Comparison of ENCODE assay signal across 8 cellular contexts in the genomic region with DNA sequence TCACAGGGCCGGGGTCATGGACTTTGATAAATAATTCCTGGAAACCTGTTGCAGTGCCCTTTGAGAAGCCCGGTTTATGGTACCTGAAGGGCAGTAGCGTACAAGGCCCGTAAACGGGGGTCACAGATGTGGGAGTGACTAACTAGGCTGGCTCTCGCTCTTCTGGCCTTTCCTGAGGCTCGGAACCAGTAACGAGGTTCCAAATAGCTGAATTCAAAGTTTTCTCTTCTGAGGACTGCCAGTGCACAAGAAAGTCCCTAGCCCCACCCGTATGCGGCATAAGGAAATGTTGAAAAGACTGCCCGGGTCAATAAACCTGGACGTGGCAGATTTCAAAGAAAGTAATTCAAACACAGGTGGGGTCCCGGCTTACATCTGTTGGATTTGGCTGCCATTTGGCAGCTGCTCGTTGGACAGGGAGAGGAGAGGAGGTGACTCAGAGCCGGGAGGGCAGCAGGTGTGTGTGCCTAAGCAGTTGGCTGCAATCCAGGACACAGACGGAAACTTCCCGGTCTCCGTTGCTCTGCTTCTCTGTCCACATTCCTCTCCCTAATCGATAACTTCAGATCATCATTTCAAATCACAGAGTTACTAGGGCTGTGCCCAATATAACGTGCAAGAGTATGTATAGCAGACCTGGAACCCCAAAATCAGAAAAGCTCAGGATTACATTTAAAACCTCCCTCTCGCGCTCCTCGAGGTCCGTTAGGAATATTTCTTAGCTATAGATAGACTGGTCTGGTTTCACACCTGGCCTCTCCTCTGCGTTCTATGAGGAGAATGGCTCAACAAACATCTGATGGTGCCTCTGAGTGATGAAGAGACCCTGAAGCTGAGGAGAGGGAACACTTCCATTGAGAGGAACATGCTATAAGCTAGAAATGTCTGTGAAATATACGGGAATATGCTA. TPM values are rescaled to one million over a fixed set of nuclear protein-coding genes. Genes with fewer than 3 reads are reported as not detected.
A peak's percentile ranks its signal among the peaks of the same experiment; 100 is the strongest.
DNase-seq lines count a peak whose midpoint lies in the region; ATAC-seq and TF ChIP-seq lines count a peak whose summit lies in the region.

No MANE protein-coding gene starts in this region.

- TF ChIP-seq CTCF in BJ (IDR thresholded peaks at IDR 0.05; ENCODE audit: insufficient read depth, low read depth, low read length), result no peak
- TF ChIP-seq CTCF in HL-60 (IDR thresholded peaks at IDR 0.05; ENCODE audit: insufficient read depth, low read length), result no peak
- TF ChIP-seq CTCF in OCI-LY3 (IDR thresholded peaks at IDR 0.05; ENCODE audit: low read depth, low read length), result no peak
- TF ChIP-seq CTCF in ovary (IDR thresholded peaks at IDR 0.05), result no peak

- no peaks in the 10 kb centered on the region for H4K20me1 ChIP-seq in OCI-LY3 (ENCODE audit: insufficient read depth, low read length)

- H3K4me3 Mint-ChIP-seq in activated naive CD4-positive, alpha-beta T cell treated with anti-CD3 and anti-CD28 coated beads for 36 hours, result peak overlapping the region; percentile 88

- H3K27me3 Mint-ChIP-seq in activated naive CD4-positive, alpha-beta T cell treated with anti-CD3 and anti-CD28 coated beads for 36 hours (ENCODE audit: low read depth), result no peaks in the 10 kb centered on the region

- peaks cover 54% of the 10 kb centered on the region for H3K4me1 Mint-ChIP-seq in activated naive CD4-positive, alpha-beta T cell treated with anti-CD3 and anti-CD28 coated beads for 36 hours (ENCODE audit: low read depth)

- H3K9me3 ChIP-seq in OCI-LY3 (ENCODE audit: insufficient read depth, low read length) (no peaks in the 10 kb centered on the region), ovary (no peaks in the 10 kb centered on the region), aorta (ENCODE audit: control insufficient read depth, low read length) (no peaks in the 10 kb centered on the region)

- CTCF ChIA-PET in BJ (lab: Yijun Ruan, JAX), result interaction anchor here (1.1 to 1.5 kb wide), 2 partner anchors 10 to 202 kb away, joined by 3 to 8 read pairs; no protein-coding TSS in a partner anchor
- CTCF ChIA-PET in activated naive CD4-positive, alpha-beta T cell treated with anti-CD3 and anti-CD28 coated beads for 36 hours (lab: Charles Lee), result no interaction called here

- H3K79me2 ChIP-seq in OCI-LY3 (ENCODE audit: low read length), result peaks cover 14% of the 10 kb centered on the region; the same call in 1 of the 2 replicates

- no peak for TF ChIP-seq POLR2A in ovary (IDR thresholded peaks at IDR 0.05)

- H3K27ac Mint-ChIP-seq in activated naive CD4-positive, alpha-beta T cell treated with anti-CD3 and anti-CD28 coated beads for 36 hours, result peak overlapping the region; percentile 94

- H3K36me3 ChIP-seq in BJ (ENCODE audit: control insufficient read depth, insufficient read depth, low read length) (no peaks in the 10 kb centered on the region), OCI-LY3 (replicated peaks; ENCODE audit: low read depth, low read length) (no peaks in the 10 kb centered on the region), ovary (no peaks in the 10 kb centered on the region), aorta (ENCODE audit: control insufficient read depth in 1 of 2, insufficient read depth in 2 of 2, low read length in 1 of 2) (no peaks in the 10 kb centered on the region)

- peaks cover 11% of the 10 kb centered on the region for H3K36me3 Mint-ChIP-seq in activated naive CD4-positive, alpha-beta T cell treated with anti-CD3 and anti-CD28 coated beads for 36 hours (ENCODE audit: low read depth)

- peak overlapping the region; percentile 97 for H3K9ac ChIP-seq in OCI-LY3 (ENCODE audit: low read length)

- DNase-seq in BJ (ENCODE audit: low read depth) (no peak), HL-60 (ENCODE audit: low read depth in 1 of 2, low spot score in 1 of 2) (peak; percentile 37 to 48), glomerular visceral epithelial cell (ENCODE audit: extremely low spot score) (peak; percentile 79), ovary (peak; percentile 52 to 68 (median 63)), aorta (peak; percentile 58 to 79)
- peak; percentile 81 for DNase-seq in activated naive CD4-positive, alpha-beta T cell treated with anti-CD3 and anti-CD28 coated beads for 36 hours

- no peak for TF ChIP-seq EP300 in ovary (IDR thresholded peaks at IDR 0.05)

- intact Hi-C loops in activated naive CD4-positive, alpha-beta T cell treated with anti-CD3 and anti-CD28 coated beads for 36 hours (cut with micrococcal nuclease), result loop anchor here (2.0 to 10.0 kb wide), 4 partner anchors 119 to 519 kb away; partner anchors contain the start of gene WRNIP1
- intact Hi-C loops in ovary (cut with DNase I) (loop anchor here in 2 of 4 donors (5.0 to 10.0 kb wide), 3 partner anchors 391 to 519 kb away; partner anchors contain the start of genes MYLK4 (in 1 of the 2) and WRNIP1 (in 1 of the 2)), aorta (cut with DNase I) (loop anchor here in 1 of 2 donors (5.0 to 10.0 kb wide), 2 partner anchors 109 to 134 kb away; no protein-coding TSS in a partner anchor)

- peak overlapping the region; percentile 77 for H3K27ac ChIP-seq in HL-60 (replicated peaks)
- peak overlapping the region; percentile 34; the same call in 1 of the 2 replicates for H3K27ac ChIP-seq in OCI-LY3 (ENCODE audit: low read length)
- peak overlapping the region; percentile 8 to 69 for H3K27ac ChIP-seq in ovary
- H3K27ac ChIP-seq in aorta (ENCODE audit: low read depth in 1 of 2, low read length in 2 of 2), result peak overlapping the region; percentile 68 to 91

- H3K4me3 ChIP-seq in BJ (ENCODE audit: low read depth, low read length) (peak overlapping the region; percentile 91), HL-60 (replicated peaks; ENCODE audit: insufficient read depth, low read length) (peak overlapping the region; percentile 72), OCI-LY3 (ENCODE audit: low read length) (peak overlapping the region; percentile 100), ovary (peak overlapping the region; percentile 77), aorta (ENCODE audit: low read length in 2 of 2) (peak overlapping the region; percentile 95 to 97)

- H3K27me3 ChIP-seq in BJ (ENCODE audit: control insufficient read depth, insufficient read depth, low read length) (no peaks in the 10 kb centered on the region), HL-60 (ENCODE audit: insufficient read depth, poor library complexity, severe bottlenecking) (no peaks in the 10 kb centered on the region), OCI-LY3 (ENCODE audit: low read depth, low read length) (no peaks in the 10 kb centered on the region), ovary (no peaks in the 10 kb centered on the region), aorta (ENCODE audit: control insufficient read depth in 1 of 2, insufficient read depth in 2 of 2, low read length in 1 of 2) (no peaks in the 10 kb centered on the region)

- no peaks in the 10 kb centered on the region for H3K9me3 Mint-ChIP-seq in activated naive CD4-positive, alpha-beta T cell treated with anti-CD3 and anti-CD28 coated beads for 36 hours

- POLR2A ChIA-PET in BJ (lab: Charles Lee), result no interaction called here

- ATAC-seq in GM19328 (IDR thresholded peaks at IDR 0.05; ENCODE audit: unreplicated experiment), result peak; percentile 11
- ATAC-seq in aorta (ENCODE audit: low FRiP score), result peak; percentile 24

- H3K4me1 ChIP-seq in OCI-LY3 (ENCODE audit: low read length), result peaks cover 9% of the 10 kb centered on the region
- H3K4me1 ChIP-seq in ovary (ENCODE audit: insufficient read depth), result peaks cover 6% of the 10 kb centered on the region
- H3K4me1 ChIP-seq in aorta (ENCODE audit: control insufficient read depth in 1 of 2, insufficient read depth in 2 of 2, low read length in 2 of 2), result no peaks in the 10 kb centered on the region

- H3K4me2 ChIP-seq in OCI-LY3 (ENCODE audit: low read length), result peak overlapping the region; percentile 92

- 20 to 23% (median 21%) methylated on average over 26 of the region's 26 CpGs for WGBS in ovary, 3 donors
- 20 to 21% methylated on average over 26 of the region's 26 CpGs for WGBS in aorta, 2 donors

- peak overlapping the region; percentile 91; the same call in 1 of the 2 replicates for H2AFZ ChIP-seq in OCI-LY3 (ENCODE audit: low read depth, low read length)

RNA-seq across cellular contexts. Expression of gene GMDS, which starts 0.8 kb away (rescaled TPM):
- polyA plus RNA-seq in BJ (2011; rRNA removed), result 7.1 and 10.7 TPM in 2 replicates
- polyA minus RNA-seq in BJ (2011; rRNA and poly(A)+ RNA removed), result 3.1 and 5.2 TPM in 2 replicates
- total RNA-seq in activated naive CD4-positive, alpha-beta T cell treated with anti-CD3 and anti-CD28 coated beads for 36 hours, result 10 to 100 TPM; 38.4 to 41.3 TPM
- total RNA-seq in ovary, result 10 to 100 TPM in 4 of 7 donors, 1 to 10 TPM in 3; 6.6 to 15.9 (median 11.0) TPM
- 10 to 100 TPM in 1 of 2 donors, 1 to 10 TPM in 1; 7.7 to 20.6 TPM for polyA plus RNA-seq in ovary
- 10 to 100 TPM; 66.1 to 67.1 TPM for total RNA-seq in aorta
- 100 to 1,000 TPM; 103 to 138 TPM for polyA plus RNA-seq in aorta
